Comparison of ENCODE assay signal across 2 cellular contexts in the genomic region with DNA sequence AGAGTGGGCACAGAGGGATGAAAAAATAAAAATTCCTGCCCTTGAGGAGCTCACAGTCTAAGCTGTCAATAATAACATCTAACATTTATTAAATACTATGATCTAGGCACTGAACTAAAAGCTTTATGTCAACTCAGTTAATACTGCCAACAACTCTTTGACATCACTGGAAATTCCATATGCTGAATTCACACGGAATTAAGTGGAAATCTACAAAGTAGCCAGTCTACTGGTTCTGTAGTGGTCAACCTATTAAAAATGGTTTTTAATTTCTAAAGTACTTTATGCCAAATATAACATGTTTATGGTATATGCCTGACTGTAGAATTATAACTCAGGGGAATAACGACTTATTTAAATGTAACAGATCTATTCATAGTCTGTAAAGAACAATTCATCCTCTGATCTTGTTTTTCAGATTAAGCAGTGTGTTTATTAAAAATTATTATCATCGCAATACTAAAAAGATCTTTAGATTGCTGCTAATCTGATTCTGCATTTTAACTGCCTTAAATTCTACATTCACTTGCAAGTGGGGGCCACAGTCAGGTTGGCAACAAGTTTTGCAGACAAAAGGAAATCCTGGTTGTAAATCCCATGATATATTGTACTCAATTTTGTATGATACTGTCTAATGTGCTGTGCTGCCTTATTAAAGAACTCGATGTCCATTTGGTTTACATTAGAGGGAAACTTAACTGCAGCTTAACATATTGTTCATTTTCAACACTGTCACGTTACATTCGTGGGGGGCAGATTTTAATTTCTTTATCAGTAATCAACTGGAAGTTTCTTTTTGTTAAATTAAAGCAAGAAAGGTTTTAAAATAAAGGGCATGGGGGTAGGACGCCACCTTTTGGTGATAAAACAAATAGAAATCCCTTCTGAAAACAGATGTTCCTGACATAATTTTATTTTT.
TF ChIP-seq lines count a peak whose summit lies in the region.

No MANE protein-coding gene starts in this region.

TF ChIP-seq in SK-N-SH, 30 proteins besides CTCF, POLR2A, EP300 and RAD21 (continued from another document):
- no peak for TF ChIP-seq NRF1 (IDR thresholded peaks at IDR 0.05; ENCODE audit: low read depth, low read length)

TF ChIP-seq in SK-N-SH treated with all-trans-retinoic acid at 6 μM for 48 hours, 23 proteins besides CTCF, POLR2A, EP300 and RAD21 (continued from another document):
- TF ChIP-seq, protein P1, sequence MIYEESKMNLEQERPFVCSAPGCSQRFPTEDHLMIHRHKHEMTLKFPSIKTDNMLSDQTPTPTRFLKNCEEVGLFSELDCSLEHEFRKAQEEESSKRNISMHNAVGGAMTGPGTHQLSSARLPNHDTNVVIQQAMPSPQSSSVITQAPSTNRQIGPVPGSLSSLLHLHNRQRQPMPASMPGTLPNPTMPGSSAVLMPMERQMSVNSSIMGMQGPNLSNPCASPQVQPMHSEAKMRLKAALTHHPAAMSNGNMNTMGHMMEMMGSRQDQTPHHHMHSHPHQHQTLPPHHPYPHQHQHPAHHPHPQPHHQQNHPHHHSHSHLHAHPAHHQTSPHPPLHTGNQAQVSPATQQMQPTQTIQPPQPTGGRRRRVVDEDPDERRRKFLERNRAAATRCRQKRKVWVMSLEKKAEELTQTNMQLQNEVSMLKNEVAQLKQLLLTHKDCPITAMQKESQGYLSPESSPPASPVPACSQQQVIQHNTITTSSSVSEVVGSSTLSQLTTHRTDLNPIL (CRISPR knock-in tag; IDR thresholded peaks at IDR 0.05; ENCODE audit: low read depth), result no peak
- no peak for TF ChIP-seq GLIS3 (CRISPR knock-in tag; IDR thresholded peaks at IDR 0.05)
- TF ChIP-seq BACH2 (CRISPR knock-in tag; IDR thresholded peaks at IDR 0.05; ENCODE audit: borderline replicate concordance), result no peak
- TF ChIP-seq, protein P2, sequence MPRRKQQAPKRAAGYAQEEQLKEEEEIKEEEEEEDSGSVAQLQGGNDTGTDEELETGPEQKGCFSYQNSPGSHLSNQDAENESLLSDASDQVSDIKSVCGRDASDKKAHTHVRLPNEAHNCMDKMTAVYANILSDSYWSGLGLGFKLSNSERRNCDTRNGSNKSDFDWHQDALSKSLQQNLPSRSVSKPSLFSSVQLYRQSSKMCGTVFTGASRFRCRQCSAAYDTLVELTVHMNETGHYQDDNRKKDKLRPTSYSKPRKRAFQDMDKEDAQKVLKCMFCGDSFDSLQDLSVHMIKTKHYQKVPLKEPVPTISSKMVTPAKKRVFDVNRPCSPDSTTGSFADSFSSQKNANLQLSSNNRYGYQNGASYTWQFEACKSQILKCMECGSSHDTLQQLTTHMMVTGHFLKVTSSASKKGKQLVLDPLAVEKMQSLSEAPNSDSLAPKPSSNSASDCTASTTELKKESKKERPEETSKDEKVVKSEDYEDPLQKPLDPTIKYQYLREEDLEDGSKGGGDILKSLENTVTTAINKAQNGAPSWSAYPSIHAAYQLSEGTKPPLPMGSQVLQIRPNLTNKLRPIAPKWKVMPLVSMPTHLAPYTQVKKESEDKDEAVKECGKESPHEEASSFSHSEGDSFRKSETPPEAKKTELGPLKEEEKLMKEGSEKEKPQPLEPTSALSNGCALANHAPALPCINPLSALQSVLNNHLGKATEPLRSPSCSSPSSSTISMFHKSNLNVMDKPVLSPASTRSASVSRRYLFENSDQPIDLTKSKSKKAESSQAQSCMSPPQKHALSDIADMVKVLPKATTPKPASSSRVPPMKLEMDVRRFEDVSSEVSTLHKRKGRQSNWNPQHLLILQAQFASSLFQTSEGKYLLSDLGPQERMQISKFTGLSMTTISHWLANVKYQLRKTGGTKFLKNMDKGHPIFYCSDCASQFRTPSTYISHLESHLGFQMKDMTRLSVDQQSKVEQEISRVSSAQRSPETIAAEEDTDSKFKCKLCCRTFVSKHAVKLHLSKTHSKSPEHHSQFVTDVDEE (CRISPR knock-in tag; IDR thresholded peaks at IDR 0.05), result no peak
- no peak for TF ChIP-seq ARNTL (CRISPR knock-in tag; IDR thresholded peaks at IDR 0.05; ENCODE audit: borderline replicate concordance, low read depth)
- TF ChIP-seq, protein P3, sequence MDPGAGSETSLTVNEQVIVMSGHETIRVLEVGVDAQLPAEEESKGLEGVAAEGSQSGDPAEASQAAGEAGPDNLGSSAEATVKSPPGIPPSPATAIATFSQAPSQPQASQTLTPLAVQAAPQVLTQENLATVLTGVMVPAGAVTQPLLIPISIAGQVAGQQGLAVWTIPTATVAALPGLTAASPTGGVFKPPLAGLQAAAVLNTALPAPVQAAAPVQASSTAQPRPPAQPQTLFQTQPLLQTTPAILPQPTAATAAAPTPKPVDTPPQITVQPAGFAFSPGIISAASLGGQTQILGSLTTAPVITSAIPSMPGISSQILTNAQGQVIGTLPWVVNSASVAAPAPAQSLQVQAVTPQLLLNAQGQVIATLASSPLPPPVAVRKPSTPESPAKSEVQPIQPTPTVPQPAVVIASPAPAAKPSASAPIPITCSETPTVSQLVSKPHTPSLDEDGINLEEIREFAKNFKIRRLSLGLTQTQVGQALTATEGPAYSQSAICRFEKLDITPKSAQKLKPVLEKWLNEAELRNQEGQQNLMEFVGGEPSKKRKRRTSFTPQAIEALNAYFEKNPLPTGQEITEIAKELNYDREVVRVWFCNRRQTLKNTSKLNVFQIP (CRISPR knock-in tag; IDR thresholded peaks at IDR 0.05; ENCODE audit: borderline replicate concordance, low read depth), result no peak
- no peak for TF ChIP-seq ZFP30 (CRISPR knock-in tag; IDR thresholded peaks at IDR 0.05)
- TF ChIP-seq ZC3H10 (CRISPR knock-in tag; IDR thresholded peaks at IDR 0.05), result no peak
- no peak for TF ChIP-seq CSDC2 (CRISPR knock-in tag; IDR thresholded peaks at IDR 0.05)
- TF ChIP-seq OSR1 (CRISPR knock-in tag; IDR thresholded peaks at IDR 0.05), result no peak
- TF ChIP-seq ZNF8 (CRISPR knock-in tag; IDR thresholded peaks at IDR 0.05), result no peak
- no peak for TF ChIP-seq ZNF565 (CRISPR knock-in tag; conservative IDR thresholded peaks at IDR 0.05; ENCODE audit: low read depth)
